1 cellular context compared by ENCODE assay signal in genomic region chr5:82356808-82357671, GRCh38.
TF ChIP-seq lines count a peak whose summit lies in the region.

No MANE protein-coding gene starts in this region.

TF ChIP-seq in HepG2, 621 proteins besides CTCF, POLR2A, EP300 and RAD21 (continued from another document and continues in another):
- TF ChIP-seq ZBTB3 (CRISPR knock-in tag; IDR thresholded peaks at IDR 0.05; ENCODE audit: borderline replicate concordance, low read depth) (no peak), FOXC1 (CRISPR knock-in tag; IDR thresholded peaks at IDR 0.05; ENCODE audit: borderline replicate concordance) (no peak), HNF1B (CRISPR knock-in tag; IDR thresholded peaks at IDR 0.05) (0 out of 2 replicates have a peak, but pooled peaks have one; percentile 25), ZNF687 (CRISPR knock-in tag; IDR thresholded peaks at IDR 0.05) (peak; percentile 72), SMC3 (IDR thresholded peaks at IDR 0.05; ENCODE audit: low read length) (no peak), FOSL2 (CRISPR knock-in tag; IDR thresholded peaks at IDR 0.05) (peak; percentile 84), SMAD9 (CRISPR knock-in tag; IDR thresholded peaks at IDR 0.05) (peak; percentile 79; the same call in 1 of the 2 replicates), CHD4 (IDR thresholded peaks at IDR 0.05; ENCODE audit: borderline replicate concordance, low read length) (peak; percentile 81; the same call in 1 of the 2 replicates), ZNF547 (CRISPR knock-in tag; IDR thresholded peaks at IDR 0.05) (peak; percentile 50; the same call in 1 of the 2 replicates), PRDM15 (CRISPR knock-in tag; IDR thresholded peaks at IDR 0.05) (0 out of 2 replicates have a peak, but pooled peaks have one; percentile 23), DR1 (CRISPR knock-in tag; IDR thresholded peaks at IDR 0.05) (0 out of 2 replicates have a peak, but pooled peaks have one; percentile 20), RCOR2 (CRISPR knock-in tag; IDR thresholded peaks at IDR 0.05) (peak; percentile 72), U2AF1 (optimal IDR thresholded peaks at IDR 0.05; ENCODE audit: low read depth, low read length) (no peak), ZNF138 (CRISPR knock-in tag; IDR thresholded peaks at IDR 0.05; ENCODE audit: low read depth) (no peak), CREB3 (CRISPR knock-in tag; IDR thresholded peaks at IDR 0.05) (peak; percentile 55; the same call in 1 of the 2 replicates), TAF1 (CRISPR knock-in tag; IDR thresholded peaks at IDR 0.05) (peak; percentile 38; the same call in 1 of the 2 replicates), ISL2 (CRISPR knock-in tag; IDR thresholded peaks at IDR 0.05) (peak; percentile 25), ZBTB26 (CRISPR knock-in tag; IDR thresholded peaks at IDR 0.05; ENCODE audit: borderline replicate concordance) (peak; percentile 50; the same call in 1 of the 2 replicates), ZBTB2 (CRISPR knock-in tag; IDR thresholded peaks at IDR 0.05; ENCODE audit: low read depth) (peak; percentile 35; the same call in 1 of the 2 replicates), SKIL (CRISPR knock-in tag; IDR thresholded peaks at IDR 0.05; ENCODE audit: borderline replicate concordance) (peak; percentile 18; the same call in 1 of the 2 replicates), ATF4 (CRISPR knock-in tag; IDR thresholded peaks at IDR 0.05) (0 out of 4 replicates have a peak, but pooled peaks of 1 of the 2 experiments have one; percentile 22), RXRB (CRISPR knock-in tag; IDR thresholded peaks at IDR 0.05; ENCODE audit: borderline replicate concordance) (peak; percentile 64), NR0B2 (CRISPR knock-in tag; IDR thresholded peaks at IDR 0.05) (no peak), ZNF629 (CRISPR knock-in tag; conservative IDR thresholded peaks at IDR 0.05) (peak; percentile 94), CREBL2 (CRISPR knock-in tag; IDR thresholded peaks at IDR 0.05; ENCODE audit: borderline replicate concordance) (0 out of 2 replicates have a peak, but pooled peaks have one; percentile 46), MAX (IDR thresholded peaks at IDR 0.05) (peak; percentile 75), FOXA1 (IDR thresholded peaks at IDR 0.05) (no peak), FOXA1 (CRISPR knock-in tag; IDR thresholded peaks at IDR 0.05) (0 out of 2 replicates have a peak, but pooled peaks have one; percentile 33), NFKB2 (CRISPR knock-in tag; IDR thresholded peaks at IDR 0.05; ENCODE audit: borderline replicate concordance) (no peak), POGZ (CRISPR knock-in tag; IDR thresholded peaks at IDR 0.05) (0 out of 2 replicates have a peak, but pooled peaks have one; percentile 43), ZNF180 (CRISPR knock-in tag; IDR thresholded peaks at IDR 0.05; ENCODE audit: borderline replicate concordance, low read depth) (no peak), SP5 (CRISPR knock-in tag; IDR thresholded peaks at IDR 0.05; ENCODE audit: borderline replicate concordance, low read depth) (0 out of 2 replicates have a peak, but pooled peaks have one; percentile 4), CBFB (CRISPR knock-in tag; IDR thresholded peaks at IDR 0.05) (peak; percentile 90)
